In genomic region chr18:56568986-56569385, GRCh38 we compare ENCODE assay signal across 22 cellular contexts.
DNase-seq lines count a peak whose midpoint lies in the region; TF ChIP-seq lines count a peak whose summit lies in the region.
"Had no signal": no experiment of that assay in that cellular context is flagged by ENCODE, and none has a peak within 500 bp of the region (broad histone marks: within the 10 kb centered on the region; RNA-seq: fewer than 3 reads in every experiment).

No MANE protein-coding gene starts in this region.

- no peak overlapping the region for H3K4me3 Mint-ChIP-seq in activated naive CD4-positive, alpha-beta T cell treated with anti-CD3 and anti-CD28 coated beads for 36 hours
- no peak overlapping the region for H3K4me3 Mint-ChIP-seq in Calu3 (ENCODE audit: low read depth, unreplicated experiment)
- H3K4me3 Mint-ChIP-seq: activated CD4-positive, alpha-beta memory T cell treated with anti-CD3 and anti-CD28 coated beads for 36 hours; mesothelial cell of epicardium; nephron progenitor cell; stimulated activated naive CD8-positive, alpha-beta T cell treated with anti-CD3 and anti-CD28 coated beads, Interleukin-15, amount 100 ng/mL, for 72 hours had no signal

- CTCF ChIA-PET in activated naive CD4-positive, alpha-beta T cell treated with anti-CD3 and anti-CD28 coated beads for 36 hours (lab: Charles Lee) = interaction anchor here (0.7 kb wide), 1 partner anchor 257 kb away, joined by 4 read pairs; no protein-coding TSS in a partner anchor
- CTCF ChIA-PET in Calu3 (lab: Charles Lee) = no interaction called here

- peak; percentile 25 to 71 for DNase-seq in HL-60 (ENCODE audit: low read depth in 1 of 2, low spot score in 1 of 2)
- peak; percentile 48 for DNase-seq in NOMO-1 treated with dmso at 0.1 percent for 144 hours (lab: John Stamatoyannopoulos, UW; ENCODE audit: unreplicated experiment)
- peak; percentile 68 for DNase-seq in fibroblast of gingiva (ENCODE audit: low read depth)
- DNase-seq in substantia nigra (lab: John Stamatoyannopoulos, UW) = no peak
- no peak for DNase-seq in activated naive CD4-positive, alpha-beta T cell treated with anti-CD3 and anti-CD28 coated beads for 36 hours
- no peak for DNase-seq in Calu3
- DNase-seq: activated CD4-positive, alpha-beta memory T cell treated with anti-CD3 and anti-CD28 coated beads for 36 hours; activated gamma-delta T cell treated with Interleukin-2 at 50 U/mL for 16 hours; Caco-2; dermis blood vessel endothelial cell; Karpas-422; NCI-H1417 treated with DMSO at 0.1 percent for 48 hours; NCI-H2171; NCI-H526; nephron progenitor cell; small intestine; stimulated activated CD4-positive, alpha-beta T cell treated with anti-CD3 and anti-CD28 coated beads, Interleukin-4, amount 100 ng/mL, for 1 hour; stimulated activated naive CD8-positive, alpha-beta T cell treated with anti-CD3 and anti-CD28 coated beads, Interleukin-15, amount 100 ng/mL, for 72 hours had no signal

- H3K9me3 ChIP-seq in skeletal muscle tissue (ENCODE audit: control insufficient read depth in 3 of 3, low read length in 3 of 3) = no peaks in the 10 kb centered on the region
- H3K9me3 ChIP-seq: Caco-2, SJSA1 had no signal

- H3K27ac ChIP-seq in HL-60 (replicated peaks) = peak overlapping the region; percentile 39
- peak overlapping the region; percentile 30 for H3K27ac ChIP-seq in skeletal muscle tissue (ENCODE audit: low read depth, low read length)
- H3K27ac ChIP-seq in substantia nigra (ENCODE audit: low read depth, low read length, poor library complexity, severe bottlenecking) = no peak overlapping the region
- H3K27ac ChIP-seq: SJSA1 had no signal

- no peaks in the 10 kb centered on the region for H3K36me3 Mint-ChIP-seq in activated naive CD4-positive, alpha-beta T cell treated with anti-CD3 and anti-CD28 coated beads for 36 hours (ENCODE audit: low read depth)
- H3K36me3 Mint-ChIP-seq in Calu3 (ENCODE audit: insufficient read depth, unreplicated experiment) = no peaks in the 10 kb centered on the region
- H3K36me3 Mint-ChIP-seq: activated CD4-positive, alpha-beta memory T cell treated with anti-CD3 and anti-CD28 coated beads for 36 hours; mesothelial cell of epicardium had no signal

- H3K9ac ChIP-seq in skeletal muscle tissue (ENCODE audit: low read depth in 1 of 3, low read length in 3 of 3) = no peak overlapping the region

- no peaks in the 10 kb centered on the region for H3K4me1 Mint-ChIP-seq in activated naive CD4-positive, alpha-beta T cell treated with anti-CD3 and anti-CD28 coated beads for 36 hours (ENCODE audit: low read depth)
- peaks cover 14% of the 10 kb centered on the region for H3K4me1 Mint-ChIP-seq in Calu3 (ENCODE audit: low read depth, unreplicated experiment)
- H3K4me1 Mint-ChIP-seq: stimulated activated naive CD8-positive, alpha-beta T cell treated with anti-CD3 and anti-CD28 coated beads, Interleukin-15, amount 100 ng/mL, for 72 hours had no signal

- no TSS peak for BruUV-seq in Calu3 (replicated peaks; lab: Mats Ljungman, UMichigan)

- H3K4me3 ChIP-seq in HL-60 (replicated peaks; ENCODE audit: insufficient read depth, low read length) (no peak overlapping the region), skeletal muscle tissue (ENCODE audit: low read length in 3 of 3) (no peak overlapping the region)
- H3K4me3 ChIP-seq: SJSA1 had no signal

- no peaks in the 10 kb centered on the region for H3K9me3 Mint-ChIP-seq in activated naive CD4-positive, alpha-beta T cell treated with anti-CD3 and anti-CD28 coated beads for 36 hours
- no peaks in the 10 kb centered on the region for H3K9me3 Mint-ChIP-seq in Calu3 (ENCODE audit: low read depth, unreplicated experiment)
- H3K9me3 Mint-ChIP-seq: activated CD4-positive, alpha-beta memory T cell treated with anti-CD3 and anti-CD28 coated beads for 36 hours; stimulated activated naive CD8-positive, alpha-beta T cell treated with anti-CD3 and anti-CD28 coated beads, Interleukin-15, amount 100 ng/mL, for 72 hours had no signal

- intact Hi-C loops in activated naive CD4-positive, alpha-beta T cell treated with anti-CD3 and anti-CD28 coated beads for 36 hours (cut with micrococcal nuclease) = no loop called here
- intact Hi-C loops in Calu3 (cut with micrococcal nuclease; ENCODE audit: unreplicated experiment) = no loop called here

- TF ChIP-seq CTCF in HL-60 (IDR thresholded peaks at IDR 0.05; ENCODE audit: insufficient read depth, low read length) (no peak), Calu3 (IDR thresholded peaks at IDR 0.05; ENCODE audit: unreplicated experiment) (no peak)

- no peaks in the 10 kb centered on the region for H3K36me3 ChIP-seq in skeletal muscle tissue (ENCODE audit: control insufficient read depth in 3 of 3, insufficient read depth in 3 of 3, low read length in 3 of 3)
- H3K36me3 ChIP-seq: SJSA1 had no signal

- no peaks in the 10 kb centered on the region for H3K4me1 ChIP-seq in skeletal muscle tissue (ENCODE audit: control insufficient read depth in 3 of 3, insufficient read depth in 3 of 3, low read length in 3 of 3)
- H3K4me1 ChIP-seq: Caco-2, SJSA1 had no signal

- H3K27me3 ChIP-seq in HL-60 (ENCODE audit: insufficient read depth, poor library complexity, severe bottlenecking) (no peaks in the 10 kb centered on the region), skeletal muscle tissue (ENCODE audit: control insufficient read depth in 3 of 3, insufficient read depth in 3 of 3, low read length in 3 of 3) (no peaks in the 10 kb centered on the region)
- H3K27me3 ChIP-seq: SJSA1 had no signal

- peaks cover 7% of the 10 kb centered on the region for H3K27me3 Mint-ChIP-seq in activated naive CD4-positive, alpha-beta T cell treated with anti-CD3 and anti-CD28 coated beads for 36 hours (ENCODE audit: low read depth)
- no peaks in the 10 kb centered on the region for H3K27me3 Mint-ChIP-seq in Calu3 (ENCODE audit: unreplicated experiment)
- H3K27me3 Mint-ChIP-seq: progenitor cell of endocrine pancreas; stimulated activated naive CD8-positive, alpha-beta T cell treated with anti-CD3 and anti-CD28 coated beads, Interleukin-15, amount 100 ng/mL, for 72 hours had no signal

- no peak overlapping the region for H3K27ac Mint-ChIP-seq in activated naive CD4-positive, alpha-beta T cell treated with anti-CD3 and anti-CD28 coated beads for 36 hours
- H3K27ac Mint-ChIP-seq in Calu3 (ENCODE audit: unreplicated experiment) = no peak overlapping the region
- H3K27ac Mint-ChIP-seq: activated CD4-positive, alpha-beta memory T cell treated with anti-CD3 and anti-CD28 coated beads for 36 hours; mesothelial cell of epicardium; nephron progenitor cell; progenitor cell of endocrine pancreas; stimulated activated naive CD8-positive, alpha-beta T cell treated with anti-CD3 and anti-CD28 coated beads, Interleukin-15, amount 100 ng/mL, for 72 hours had no signal

Comparison
In these comparisons a context has a peak if more than half of its experiments do, and no peak if none do; other contexts are left out.
1. DNase-seq: peak in HL-60 (2 of 2), NOMO-1 treated with dmso at 0.1 percent for 144 hours (single experiment) and fibroblast of gingiva (single experiment); none in substantia nigra (0 of 49), activated naive CD4-positive, alpha-beta T cell treated with anti-CD3 and anti-CD28 coated beads for 36 hours (single experiment) and Calu3 (single experiment).